ENCODE assay signal across 23 cellular contexts in the genomic region with DNA sequence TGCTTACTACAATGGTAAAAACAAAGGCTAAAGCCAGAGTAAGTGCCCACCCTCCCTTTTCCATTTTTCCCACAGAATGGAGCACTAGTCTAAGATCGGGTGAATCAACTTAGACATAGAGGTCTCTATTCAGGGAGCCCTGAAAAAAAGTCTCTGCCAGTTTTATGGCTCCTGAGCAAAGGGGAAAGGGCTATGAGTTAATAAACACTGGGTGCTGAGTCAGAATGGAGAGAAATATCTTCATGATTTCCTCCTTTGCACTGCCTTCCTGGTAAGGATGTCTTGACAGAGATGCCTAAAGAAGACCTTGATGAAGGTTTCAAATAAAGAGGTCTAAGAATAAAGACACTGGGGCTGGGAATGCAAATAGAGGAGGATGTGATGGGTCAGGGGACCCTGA.
"Had no signal": no experiment of that assay in that cellular context is flagged by ENCODE, and none has a peak within 500 bp of the region (broad histone marks: within the 10 kb centered on the region; RNA-seq: fewer than 3 reads in every experiment).

No MANE protein-coding gene starts in this region.

- H3K27ac Mint-ChIP-seq: activated naive CD4-positive, alpha-beta T cell treated with anti-CD3 and anti-CD28 coated beads for 36 hours; activated T-helper 2 cell treated with anti-CD3 and anti-CD28 coated beads, Interferon-gamma antibody, Interleukin-2, Interleukin-4, amounts not matched to agents 10 μg/mL and 5 μg/mL and 100 μg/mL, durations not matched to agents 14 hours and 24 hours and 36 hours; dendritic cell treated with granulocyte-macrophage colony-stimulating factor and Interleukin-4, amounts not matched to agents 40 ng/mL and 50 ng/mL, for 4 days; effector memory CD8-positive, alpha-beta T cell; natural killer cell; T-cell had no signal

- DNase-seq: activated CD4-positive, alpha-beta T cell treated with anti-CD3 and anti-CD28 coated beads, Interleukin-2, amount 50 U/mL, for 1 hour; activated naive CD4-positive, alpha-beta T cell treated with anti-CD3 and anti-CD28 coated beads for 36 hours; activated T-cell treated with anti-CD3 and anti-CD28 coated beads for 4 hours; effector memory CD8-positive, alpha-beta T cell; heart right ventricle; left ventricle myocardium inferior; natural killer cell; nucleus accumbens; right cardiac atrium; stimulated activated CD4-positive, alpha-beta T cell treated with anti-CD3 and anti-CD28 coated beads, Interleukin-4, amount 100 ng/mL, for 4 hours; stimulated activated CD8-positive, alpha-beta memory T cell treated with anti-CD3 and anti-CD28 coated beads, Interleukin-4, amount 100 ng/mL, for 48 hours; stimulated activated naive CD4-positive, alpha-beta T cell treated with Interleukin-2 at 50 U/mL for 16 hours; substantia nigra; T-cell; T-helper 9 cell had no signal

- H3K4me1 Mint-ChIP-seq: natural killer cell, T-cell had no signal

- ATAC-seq: activated CD4-positive, CD25-positive, alpha-beta regulatory T cell treated with anti-CD3 and anti-CD28 coated beads, Interleukin-2, amount 50 U/mL, for 24 hours; effector memory CD8-positive, alpha-beta T cell; heart right ventricle; natural killer cell; right cardiac atrium; T-cell had no signal

- H3K4me1 ChIP-seq: ascending aorta, breast epithelium, heart right ventricle, left ventricle myocardium inferior, tibial nerve had no signal

- H3K4me3 ChIP-seq: ascending aorta, breast epithelium, heart right ventricle, left ventricle myocardium inferior, skin epidermis, tibial nerve had no signal

- H3K27me3 ChIP-seq: ascending aorta, breast epithelium, heart right ventricle, tibial nerve had no signal

- H3K36me3 Mint-ChIP-seq: natural killer cell, T-cell had no signal

- H3K27me3 Mint-ChIP-seq: dendritic cell treated with granulocyte-macrophage colony-stimulating factor and Interleukin-4, amounts not matched to agents 40 ng/mL and 50 ng/mL, for 4 days; effector memory CD8-positive, alpha-beta T cell; T-cell had no signal

- H3K36me3 ChIP-seq: ascending aorta, breast epithelium, heart right ventricle, left ventricle myocardium inferior, tibial nerve had no signal

- H3K4me3 Mint-ChIP-seq: activated naive CD4-positive, alpha-beta T cell treated with anti-CD3 and anti-CD28 coated beads for 36 hours; dendritic cell treated with granulocyte-macrophage colony-stimulating factor and Interleukin-4, amounts not matched to agents 40 ng/mL and 50 ng/mL, for 4 days; effector memory CD8-positive, alpha-beta T cell; natural killer cell; T-cell had no signal

- H3K27ac ChIP-seq: ascending aorta, breast epithelium, epithelial cell of prostate, heart right ventricle, left ventricle myocardium inferior, skin epidermis, tibial nerve had no signal
